In genomic region chr19:4454952-4455738, GRCh38 we compare ENCODE assay signal across 7 cellular contexts. TPM values are rescaled to one million over a fixed set of nuclear protein-coding genes. Genes with fewer than 3 reads are reported as not detected.
A peak's percentile ranks its signal among the peaks of the same experiment; 100 is the strongest.
DNase-seq lines count a peak whose midpoint lies in the region; ATAC-seq and TF ChIP-seq lines count a peak whose summit lies in the region.

No MANE protein-coding gene starts in this region.

- no peak overlapping the region for H3K4ac ChIP-seq in H9 (ENCODE audit: low read depth, low read length)

- H2BK5ac ChIP-seq in H9 (ENCODE audit: insufficient read length, low read length): no peak overlapping the region

- peak overlapping the region in 5 of 10 donors; percentile 3 to 82 (median 77) for H3K4me3 ChIP-seq in heart right ventricle
- H3K4me3 ChIP-seq in smooth muscle cell: peak overlapping the region; percentile 89

- H3K27me3 ChIP-seq in H9 (ENCODE audit: insufficient read depth, low read length) (no peaks in the 10 kb centered on the region), heart right ventricle (no peaks in the 10 kb centered on the region), smooth muscle cell (ENCODE audit: low read depth) (no peaks in the 10 kb centered on the region)

- no peak overlapping the region for H2BK20ac ChIP-seq in H9 (ENCODE audit: low read depth, low read length, poor library complexity, severe bottlenecking)

- WGBS in H9 (ENCODE audit: extremely low coverage, insufficient read length, low lambda C conversion rate): no CpG with 5 or more reads among the region's 24 CpGs
- WGBS in heart right ventricle, 2 donors: 58 to 71% methylated on average over 24 of the region's 24 CpGs
- 57% methylated on average over 24 of the region's 24 CpGs for WGBS in smooth muscle cell (ENCODE audit: low lambda C conversion rate)

- no peak overlapping the region for H3K9ac ChIP-seq in H9 (ENCODE audit: extremely low read depth, insufficient read length, low read length)
- peak overlapping the region; percentile 99 for H3K9ac ChIP-seq in smooth muscle cell (ENCODE audit: low read depth)

- no peaks in the 10 kb centered on the region for H3F3A ChIP-seq in smooth muscle cell (ENCODE audit: low read depth)

- no peak overlapping the region for H2BK15ac ChIP-seq in H9 (ENCODE audit: low read depth, low read length)

- H3K9me3 ChIP-seq in H9 (ENCODE audit: control insufficient read depth, low read depth, low read length): no peaks in the 10 kb centered on the region
- no peaks in the 10 kb centered on the region for H3K9me3 ChIP-seq in heart right ventricle
- no peaks in the 10 kb centered on the region for H3K9me3 ChIP-seq in smooth muscle cell (replicated peaks; ENCODE audit: low read depth)

- intact Hi-C loops in heart right ventricle (cut with DNase I): loop anchor here in 2 of 10 donors (5.0 kb wide), 1 partner anchor 53 kb away; the partner anchor contains the start of genes CHAF1A (in 2 of the 2) and SH3GL1 (in 2 of the 2)

- no peak overlapping the region for H4K5ac ChIP-seq in H9 (ENCODE audit: insufficient read length, low read depth, low read length)

- peak in 1 of 8 donors; percentile 19 for ATAC-seq in heart right ventricle
- no peak for ATAC-seq in GM21529 (IDR thresholded peaks at IDR 0.05; ENCODE audit: unreplicated experiment)
- no peak for ATAC-seq in HG02588 (IDR thresholded peaks at IDR 0.05; ENCODE audit: unreplicated experiment)

- no peak overlapping the region for H3K56ac ChIP-seq in H9 (ENCODE audit: insufficient read length, low read depth, low read length)

- H3K79me1 ChIP-seq in H9 (ENCODE audit: insufficient read depth, low read depth, low read length, poor library complexity, severe bottlenecking): no peaks in the 10 kb centered on the region

- no peak overlapping the region for H4K8ac ChIP-seq in H9 (replicated peaks; ENCODE audit: insufficient read length, low read depth, low read length)

- no peak overlapping the region for H2BK120ac ChIP-seq in H9 (ENCODE audit: low read depth, low read length, poor library complexity, severe bottlenecking)

- H3K27ac ChIP-seq in H9 (ENCODE audit: insufficient read length, low read depth, low read length) (no peak overlapping the region), heart right ventricle (peak overlapping the region in 9 of 10 donors; percentile 28 to 96 (median 61)), smooth muscle cell (ENCODE audit: low read depth) (peak overlapping the region; percentile 96)

- H3K36me3 ChIP-seq in heart right ventricle (peaks cover 3 to 48% (median 34%) of the 10 kb centered on the region in 9 donors), smooth muscle cell (ENCODE audit: low read depth) (no peaks in the 10 kb centered on the region)

- H2BK12ac ChIP-seq in H9 (ENCODE audit: insufficient read length, low read depth, low read length): no peak overlapping the region

- no peak overlapping the region for H3K27ac Mint-ChIP-seq in H9

- no peak overlapping the region for H3K14ac ChIP-seq in H9 (ENCODE audit: insufficient read depth, low read length)

- peaks cover 6% of the 10 kb centered on the region; the same call in 1 of the 2 replicates for H3K27me3 Mint-ChIP-seq in H9 (ENCODE audit: low read depth)

- no peak for TF ChIP-seq CTCF in H9 (conservative IDR thresholded peaks at IDR 0.05)
- TF ChIP-seq CTCF in heart right ventricle (IDR thresholded peaks at IDR 0.05): no peak
- no peak for TF ChIP-seq CTCF in smooth muscle cell (IDR thresholded peaks at IDR 0.05; ENCODE audit: borderline replicate concordance, insufficient read depth, poor library complexity, severe bottlenecking)

- no peak overlapping the region for H4K91ac ChIP-seq in H9 (ENCODE audit: insufficient read length, low read depth, low read length)

- no peak overlapping the region for H3K23ac ChIP-seq in H9 (ENCODE audit: insufficient read length, low read depth, low read length)

- H3K4me1 Mint-ChIP-seq in H9: peaks cover 10 to 14% of the 10 kb centered on the region in 2 experiments

- H3K18ac ChIP-seq in H9 (ENCODE audit: insufficient read length, low read depth, low read length): no peak overlapping the region

- no peak overlapping the region for H2AFZ ChIP-seq in H9 (ENCODE audit: low read length)
- no peak overlapping the region for H2AFZ ChIP-seq in smooth muscle cell (ENCODE audit: low read depth)

- H3K4me2 ChIP-seq in H9 (ENCODE audit: insufficient read depth, insufficient read length, low read length) (no peak overlapping the region), smooth muscle cell (peak overlapping the region; percentile 96)

- peaks cover 0 to 3% of the 10 kb centered on the region in 2 experiments; a peak in 1 of 5 replicates for H3K9me3 Mint-ChIP-seq in H9

- H3K23me2 ChIP-seq in H9 (ENCODE audit: insufficient read length, low read depth, low read length, poor library complexity, severe bottlenecking): peaks cover 9% of the 10 kb centered on the region

- H3K36me3 Mint-ChIP-seq in H9 (ENCODE audit: insufficient read depth in 1 of 3, low read depth in 3 of 3): peaks cover 4 to 23% (median 5%) of the 10 kb centered on the region in 3 experiments; a peak in 4 of 7 replicates

- H2AK5ac ChIP-seq in H9 (ENCODE audit: insufficient read length, low read length): no peak overlapping the region

- H4K20me1 ChIP-seq in H9 (ENCODE audit: control insufficient read depth, insufficient read depth, insufficient read length) (peaks cover 4% of the 10 kb centered on the region), smooth muscle cell (ENCODE audit: low read depth) (peaks cover 33% of the 10 kb centered on the region)

- no peaks in the 10 kb centered on the region for H3K4me1 ChIP-seq in H9 (ENCODE audit: insufficient read depth, low read length)
- H3K4me1 ChIP-seq in heart right ventricle: peaks cover 7 to 43% (median 25%) of the 10 kb centered on the region in 9 donors
- peaks cover 24% of the 10 kb centered on the region for H3K4me1 ChIP-seq in smooth muscle cell (ENCODE audit: low read depth)

- peak overlapping the region; percentile 10 to 35; a peak in 1 of 5 replicates for H3K4me3 Mint-ChIP-seq in H9

- no peak for DNase-seq in H9
- peak; percentile 91 for DNase-seq in amniotic epithelial cell (ENCODE audit: low read depth)
- DNase-seq in heart right ventricle: no peak
- peak; percentile 43 for DNase-seq in smooth muscle cell (lab: John Stamatoyannopoulos, UW; ENCODE audit: unreplicated experiment)
- no peak for DNase-seq in stimulated activated naive CD4-positive, alpha-beta T cell (lab: John Stamatoyannopoulos, UW)

- H3T11ph ChIP-seq in H9 (ENCODE audit: low read length): no peak overlapping the region

- no peaks in the 10 kb centered on the region; the same call in 1 of the 2 replicates for H3K79me2 ChIP-seq in H9 (ENCODE audit: insufficient read depth, low read length)
- peaks cover 25% of the 10 kb centered on the region for H3K79me2 ChIP-seq in smooth muscle cell (ENCODE audit: low read depth)

RNA-seq across cellular contexts. Expression of gene UBXN6, which starts 2.4 kb away (rescaled TPM):
- total RNA-seq in H9 (2021) (34.1 and 39.0 TPM in 2 replicates), heart right ventricle (100 to 1,000 TPM in 9 of 10 donors, 10 to 100 TPM in 1; 90.6 to 123 (median 104) TPM), smooth muscle cell (49.4 and 50.7 TPM in 2 replicates)
- polyA plus RNA-seq in heart right ventricle (100 to 1,000 TPM; 127 to 131 TPM), smooth muscle cell (44.8 and 51.3 TPM in 2 replicates)

RNA-seq across cellular contexts. Expression of gene HDGFL2, which starts 17.0 kb away (rescaled TPM):
- total RNA-seq in H9 (2021) (108 and 117 TPM in 2 replicates), heart right ventricle (10 to 100 TPM; 20.5 to 39.0 (median 26.7) TPM), smooth muscle cell (27.9 and 37.0 TPM in 2 replicates)
- polyA plus RNA-seq in heart right ventricle (10 to 100 TPM; 32.9 to 40.9 TPM), smooth muscle cell (89.1 and 94.1 TPM in 2 replicates)

RNA-seq across cellular contexts. Expression of gene CHAF1A, which starts 52.7 kb away (rescaled TPM):
- total RNA-seq in H9 (2021): 143 and 148 TPM in 2 replicates
- total RNA-seq in heart right ventricle: 1 to 10 TPM; 4.5 to 8.7 (median 6.6) TPM
- 1 to 10 TPM; 4.2 to 4.4 TPM for polyA plus RNA-seq in heart right ventricle
- 3.8 and 14.7 TPM in 2 replicates for total RNA-seq in smooth muscle cell
- polyA plus RNA-seq in smooth muscle cell: 11.4 and 14.8 TPM in 2 replicates

RNA-seq across cellular contexts. Expression of gene SH3GL1, which starts 54.8 kb away (rescaled TPM):
- 85.5 TPM in 2 replicates for total RNA-seq in H9 (2021)
- 10 to 100 TPM; 13.1 to 33.4 (median 17.6) TPM for total RNA-seq in heart right ventricle
- polyA plus RNA-seq in heart right ventricle: 10 to 100 TPM; 20.1 to 41.8 TPM
- total RNA-seq in smooth muscle cell: 50.1 and 52.9 TPM in 2 replicates
- polyA plus RNA-seq in smooth muscle cell: 120 and 132 TPM in 2 replicates

Comparison
In these comparisons a context has a peak if more than half of its experiments do, and no peak if none do; other contexts are left out.
1. DNase-seq: peak in amniotic epithelial cell (single experiment) and smooth muscle cell (single experiment); none in H9 (single experiment), heart right ventricle (0 of 2) and stimulated activated naive CD4-positive, alpha-beta T cell (0 of 6).